In genomic region chr1:28233264-28233606, GRCh38 we compare ENCODE assay signal across 8 cellular contexts. TPM values are rescaled to one million over a fixed set of nuclear protein-coding genes. Genes with fewer than 3 reads are reported as not detected.
A peak's percentile ranks its signal among the peaks of the same experiment; 100 is the strongest.
DNase-seq lines count a peak whose midpoint lies in the region; ATAC-seq and TF ChIP-seq lines count a peak whose summit lies in the region.

No MANE protein-coding gene starts in this region.

- H3K36me3 Mint-ChIP-seq in activated CD8-positive, alpha-beta T cell treated with anti-CD3 and anti-CD28 coated beads, Interleukin-2, amount 10 ng/mL, durations not matched to agents 7 days and 5 days (ENCODE audit: low read depth): peaks cover 18% of the 10 kb centered on the region
- H3K36me3 Mint-ChIP-seq in immature natural killer cell: peaks cover 0 to 10% (median 7%) of the 10 kb centered on the region in 3 donors

- TF ChIP-seq POLR2A in erythroblast (IDR thresholded peaks at IDR 0.05; ENCODE audit: low read length): no peak

- H3K4me1 Mint-ChIP-seq in activated CD8-positive, alpha-beta T cell treated with anti-CD3 and anti-CD28 coated beads, Interleukin-2, amount 10 ng/mL, durations not matched to agents 7 days and 5 days (ENCODE audit: low read depth): peaks cover 31% of the 10 kb centered on the region
- H3K4me1 Mint-ChIP-seq in immature natural killer cell: peaks cover 27 to 52% of the 10 kb centered on the region in 2 donors
- peaks cover 40% of the 10 kb centered on the region for H3K4me1 Mint-ChIP-seq in stimulated activated naive CD8-positive, alpha-beta T cell treated with anti-CD3 and anti-CD28 coated beads, Interleukin-15, amount 100 ng/mL, for 72 hours

- H3K9me3 Mint-ChIP-seq in activated CD8-positive, alpha-beta T cell treated with anti-CD3 and anti-CD28 coated beads, Interleukin-2, amount 10 ng/mL, durations not matched to agents 7 days and 5 days (ENCODE audit: insufficient read depth): no peaks in the 10 kb centered on the region
- H3K9me3 Mint-ChIP-seq in immature natural killer cell: no peaks in the 10 kb centered on the region
- H3K9me3 Mint-ChIP-seq in stimulated activated naive CD8-positive, alpha-beta T cell treated with anti-CD3 and anti-CD28 coated beads, Interleukin-15, amount 100 ng/mL, for 72 hours: no peaks in the 10 kb centered on the region

- DNase-seq in DMS53 (lab: John Stamatoyannopoulos, UW) (peak; percentile 34), DMS53 treated with DMSO at 0.1 percent for 48 hours (lab: John Stamatoyannopoulos, UW; ENCODE audit: unreplicated experiment) (no peak), immature natural killer cell (no peak), hippocampal formation (lab: John Stamatoyannopoulos, UW) (no peak), kidney tubule cell (ENCODE audit: low spot score) (no peak), erythroblast (lab: John Stamatoyannopoulos, UW) (no peak)
- DNase-seq in activated CD8-positive, alpha-beta T cell treated with anti-CD3 and anti-CD28 coated beads, Interleukin-2, amount 10 ng/mL, durations not matched to agents 7 days and 5 days: no peak
- DNase-seq in stimulated activated naive CD8-positive, alpha-beta T cell treated with anti-CD3 and anti-CD28 coated beads, Interleukin-15, amount 100 ng/mL, for 72 hours: no peak

- POLR2A ChIA-PET in activated CD8-positive, alpha-beta T cell treated with anti-CD3 and anti-CD28 coated beads, Interleukin-2, amount 10 ng/mL, durations not matched to agents 7 days and 5 days (lab: Charles Lee): interaction anchor here (1.9 kb wide), 1 partner anchor 96 kb away, joined by 4 read pairs; the partner anchor contains the start of gene MED18

- no peak overlapping the region for H3K27ac Mint-ChIP-seq in activated CD8-positive, alpha-beta T cell treated with anti-CD3 and anti-CD28 coated beads, Interleukin-2, amount 10 ng/mL, durations not matched to agents 7 days and 5 days
- H3K27ac Mint-ChIP-seq in immature natural killer cell: peak overlapping the region in 4 of 6 donors; percentile 24 to 97 (median 40)
- H3K27ac Mint-ChIP-seq in stimulated activated naive CD8-positive, alpha-beta T cell treated with anti-CD3 and anti-CD28 coated beads, Interleukin-15, amount 100 ng/mL, for 72 hours: no peak overlapping the region

- CTCF ChIA-PET in activated CD8-positive, alpha-beta T cell treated with anti-CD3 and anti-CD28 coated beads, Interleukin-2, amount 10 ng/mL, durations not matched to agents 7 days and 5 days (lab: Charles Lee): interaction anchor here (1.6 to 5.0 kb wide), 3 partner anchors 16 to 348 kb away, joined by 4 to 39 read pairs (median 4); partner anchors contain the start of gene EYA3

- H3K4me3 Mint-ChIP-seq in activated CD8-positive, alpha-beta T cell treated with anti-CD3 and anti-CD28 coated beads, Interleukin-2, amount 10 ng/mL, durations not matched to agents 7 days and 5 days: peak overlapping the region; percentile 45
- peak overlapping the region; percentile 46 to 100 (median 97) for H3K4me3 Mint-ChIP-seq in immature natural killer cell
- peak overlapping the region; percentile 49 to 63 for H3K4me3 Mint-ChIP-seq in stimulated activated naive CD8-positive, alpha-beta T cell treated with anti-CD3 and anti-CD28 coated beads, Interleukin-15, amount 100 ng/mL, for 72 hours

- H3K27me3 Mint-ChIP-seq in activated CD8-positive, alpha-beta T cell treated with anti-CD3 and anti-CD28 coated beads, Interleukin-2, amount 10 ng/mL, durations not matched to agents 7 days and 5 days (ENCODE audit: low read depth): no peaks in the 10 kb centered on the region
- peaks cover 5% of the 10 kb centered on the region in 3 donors for H3K27me3 Mint-ChIP-seq in immature natural killer cell (ENCODE audit: low read depth in 3 of 3)
- H3K27me3 Mint-ChIP-seq in stimulated activated naive CD8-positive, alpha-beta T cell treated with anti-CD3 and anti-CD28 coated beads, Interleukin-15, amount 100 ng/mL, for 72 hours: no peaks in the 10 kb centered on the region

- no peak for ATAC-seq in activated CD8-positive, alpha-beta T cell treated with anti-CD3 and anti-CD28 coated beads, Interleukin-2, amount 10 ng/mL, durations not matched to agents 7 days and 5 days
- ATAC-seq in stimulated activated naive CD8-positive, alpha-beta T cell treated with anti-CD3 and anti-CD28 coated beads, Interleukin-15, amount 100 ng/mL, for 72 hours: no peak

RNA-seq across cellular contexts. Expression of gene DNAJC8, which starts 0.4 kb away (rescaled TPM):
- total RNA-seq in activated CD8-positive, alpha-beta T cell treated with anti-CD3 and anti-CD28 coated beads, Interleukin-2, amount 10 ng/mL, durations not matched to agents 7 days and 5 days: 100 to 1,000 TPM; 121 to 124 TPM
- 100 to 1,000 TPM; 197 to 269 (median 205) TPM for polyA plus RNA-seq in immature natural killer cell

RNA-seq across cellular contexts. Expression of gene ATP5IF1, which starts 2.7 kb away (rescaled TPM):
- 100 to 1,000 TPM; 204 to 222 TPM for total RNA-seq in activated CD8-positive, alpha-beta T cell treated with anti-CD3 and anti-CD28 coated beads, Interleukin-2, amount 10 ng/mL, durations not matched to agents 7 days and 5 days
- polyA plus RNA-seq in immature natural killer cell: 100 to 1,000 TPM; 462 to 960 (median 728) TPM

RNA-seq across cellular contexts. Expression of gene SESN2, which starts 26.1 kb away (rescaled TPM):
- total RNA-seq in activated CD8-positive, alpha-beta T cell treated with anti-CD3 and anti-CD28 coated beads, Interleukin-2, amount 10 ng/mL, durations not matched to agents 7 days and 5 days: 10 to 100 TPM; 12.5 to 12.6 TPM
- polyA plus RNA-seq in immature natural killer cell: 10 to 100 TPM; 10.2 to 23.5 (median 14.0) TPM

RNA-seq across cellular contexts. Expression of gene PTAFR, which starts 56.7 kb away (rescaled TPM):
- total RNA-seq in activated CD8-positive, alpha-beta T cell treated with anti-CD3 and anti-CD28 coated beads, Interleukin-2, amount 10 ng/mL, durations not matched to agents 7 days and 5 days: under 1 TPM; 0.47 to 0.50 TPM
- polyA plus RNA-seq in immature natural killer cell: 1 to 10 TPM; 1.5 to 9.4 (median 2.6) TPM

Comparison
In these comparisons a context has a peak if more than half of its experiments do, and no peak if none do; other contexts are left out.
1. H3K27ac Mint-ChIP-seq: peak in immature natural killer cell (4 of 6); none in activated CD8-positive, alpha-beta T cell treated with anti-CD3 and anti-CD28 coated beads, Interleukin-2, amount 10 ng/mL, durations not matched to agents 7 days and 5 days (single experiment) and stimulated activated naive CD8-positive, alpha-beta T cell treated with anti-CD3 and anti-CD28 coated beads, Interleukin-15, amount 100 ng/mL, for 72 hours (0 of 2).
2. H3K4me3 Mint-ChIP-seq: peak in every context shown above with its lines; median percentile 97 in immature natural killer cell; 56 in stimulated activated naive CD8-positive, alpha-beta T cell treated with anti-CD3 and anti-CD28 coated beads, Interleukin-15, amount 100 ng/mL, for 72 hours; 45 in activated CD8-positive, alpha-beta T cell treated with anti-CD3 and anti-CD28 coated beads, Interleukin-2, amount 10 ng/mL, durations not matched to agents 7 days and 5 days.